In genomic region chr1:85580046-85580411, GRCh38 we compare ENCODE assay signal across 8 cellular contexts. TPM values are rescaled to one million over a fixed set of nuclear protein-coding genes. Genes with fewer than 3 reads are reported as not detected.
A peak's percentile ranks its signal among the peaks of the same experiment; 100 is the strongest.
DNase-seq lines count a peak whose midpoint lies in the region; TF ChIP-seq lines count a peak whose summit lies in the region.

No MANE protein-coding gene starts in this region.

- TF ChIP-seq RAD21 in neural cell (conservative IDR thresholded peaks at IDR 0.05) = no peak

- no peak for TF ChIP-seq EP300 in neural cell (conservative IDR thresholded peaks at IDR 0.05; ENCODE audit: poor library complexity, severe bottlenecking)

- peaks cover 60% of the 10 kb centered on the region for H3K27me3 Mint-ChIP-seq in endodermal cell (ENCODE audit: insufficient read depth)

- TF ChIP-seq CTCF in endodermal cell (conservative IDR thresholded peaks at IDR 0.05) (no peak), neural cell (IDR thresholded peaks at IDR 0.05; ENCODE audit: poor library complexity, severe bottlenecking) (no peak)

- 1 to 2% methylated on average over 9 to 11 of the region's 11 CpGs for WGBS in endodermal cell (ENCODE audit: insufficient coverage in 1 of 2, insufficient read length in 1 of 2), 2 experiments

- H3F3A ChIP-seq in neural cell (ENCODE audit: insufficient read depth, low read length, poor library complexity, severe bottlenecking) = no peaks in the 10 kb centered on the region

- H3K9me3 ChIP-seq in endodermal cell (ENCODE audit: control insufficient read depth, low read length) (no peaks in the 10 kb centered on the region), neural cell (ENCODE audit: low read length) (no peaks in the 10 kb centered on the region)

- peaks cover 63% of the 10 kb centered on the region for H3K4me1 Mint-ChIP-seq in endodermal cell

- H3K9ac ChIP-seq in endodermal cell (ENCODE audit: extremely low read depth, low read length, poor library complexity, severe bottlenecking) = peak overlapping the region; percentile 100
- H3K9ac ChIP-seq in neural cell (ENCODE audit: low read length) = peak overlapping the region; percentile 68

- H3K27ac ChIP-seq in endodermal cell (ENCODE audit: low read depth, low read length) (peak overlapping the region; percentile 97), neural cell (ENCODE audit: low read length) (no peak overlapping the region)

- H3K4me3 Mint-ChIP-seq in endodermal cell = peak overlapping the region; percentile 94

- peak overlapping the region; percentile 96 for H3K4me2 ChIP-seq in neural cell (ENCODE audit: low read length)

- no peaks in the 10 kb centered on the region for H3K9me3 Mint-ChIP-seq in endodermal cell

- H4K20me1 ChIP-seq in neural cell (ENCODE audit: insufficient read depth) = no peaks in the 10 kb centered on the region

- H3K9me2 ChIP-seq in neural cell (ENCODE audit: insufficient read depth, low read length) = no peaks in the 10 kb centered on the region

- peak overlapping the region; percentile 99 for H3K27ac Mint-ChIP-seq in endodermal cell

- peaks cover 6% of the 10 kb centered on the region for H3K4me1 ChIP-seq in endodermal cell (ENCODE audit: control insufficient read depth, insufficient read depth, low read length)

- H3K36me3 Mint-ChIP-seq in endodermal cell (ENCODE audit: low read depth) = peaks cover 21% of the 10 kb centered on the region

- peaks cover 19% of the 10 kb centered on the region for H3K36me3 ChIP-seq in endodermal cell (ENCODE audit: control insufficient read depth, insufficient read depth, low read length)
- no peaks in the 10 kb centered on the region for H3K36me3 ChIP-seq in neural cell (ENCODE audit: insufficient read depth, low read length)

- peaks cover 35% of the 10 kb centered on the region for H3K79me2 ChIP-seq in neural cell (replicated peaks; ENCODE audit: insufficient read depth, low read length)

- H2AFZ ChIP-seq in neural cell (ENCODE audit: low read depth, low read length) = peak overlapping the region; percentile 77

- peak overlapping the region; percentile 82 for H3K4me3 ChIP-seq in endodermal cell (ENCODE audit: low read length)
- peak overlapping the region; percentile 83 for H3K4me3 ChIP-seq in neural cell (ENCODE audit: low read length)

- H3K27me3 ChIP-seq in endodermal cell (ENCODE audit: control insufficient read depth, insufficient read depth, low read length, poor library complexity, severe bottlenecking) (peaks cover 18% of the 10 kb centered on the region), neural cell (ENCODE audit: insufficient read depth, low read depth, low read length) (peaks cover 53% of the 10 kb centered on the region)

- DNase-seq in Daoy (ENCODE audit: low read depth) (peak; percentile 84), NCI-H748 treated with DMSO at 0.1 percent for 48 hours (lab: John Stamatoyannopoulos, UW) (peak; percentile 4), endodermal cell (no peak), SHP77 (lab: John Stamatoyannopoulos, UW) (no peak), NCI-H345 (lab: John Stamatoyannopoulos, UW) (no peak)
- no peak for DNase-seq in activated effector memory CD4-positive, alpha-beta T cell treated with anti-CD3 and anti-CD28 coated beads, Interleukin-2, amount 50 U/mL, for 16 hours
- no peak for DNase-seq in activated CD8-positive, alpha-beta memory T cell treated with anti-CD3 and anti-CD28 coated beads, Interleukin-2, amount 50 U/mL, for 48 hours

TF ChIP-seq in neural cell, 6 proteins besides CTCF, POLR2A, EP300 and RAD21:
- TF ChIP-seq POLR2AphosphoS5 (IDR thresholded peaks at IDR 0.05) (no peak), SMC3 (conservative IDR thresholded peaks at IDR 0.05; ENCODE audit: poor library complexity) (no peak), EZH2 (IDR thresholded peaks at IDR 0.05; ENCODE audit: borderline replicate concordance, insufficient read depth, low read length, poor library complexity, severe bottlenecking) (no peak), MXI1 (conservative IDR thresholded peaks at IDR 0.05; ENCODE audit: poor library complexity, severe bottlenecking) (no peak), TAF1 (IDR thresholded peaks at IDR 0.05; ENCODE audit: low read depth) (no peak), REST (IDR thresholded peaks at IDR 0.05; ENCODE audit: borderline replicate concordance) (no peak)

RNA-seq across cellular contexts. Expression of gene CCN1, which starts 0.5 kb away (rescaled TPM):
- 33.7 and 40.9 TPM in 2 replicates for total RNA-seq in Daoy (2014; rRNA removed; shearing (Covaris generic))
- 10 to 100 TPM; 49.5 to 53.1 TPM for total RNA-seq in endodermal cell
- 40.4 TPM for polyA plus RNA-seq in endodermal cell (2013, experiment 1 of 2)
- polyA plus RNA-seq in endodermal cell (2013, experiment 2 of 2) = 51.5 TPM
- 1.4 and 1.5 TPM in 2 replicates for polyA plus RNA-seq in neural cell
- polyA minus RNA-seq in neural cell = 1.2 and 2.8 TPM in 2 replicates

Comparison
In these comparisons a context has a peak if more than half of its experiments do, and no peak if none do; other contexts are left out.
1. DNase-seq: peak in Daoy (single experiment) and NCI-H748 treated with DMSO at 0.1 percent for 48 hours (single experiment); none in endodermal cell (single experiment), activated effector memory CD4-positive, alpha-beta T cell treated with anti-CD3 and anti-CD28 coated beads, Interleukin-2, amount 50 U/mL, for 16 hours (single experiment), activated CD8-positive, alpha-beta memory T cell treated with anti-CD3 and anti-CD28 coated beads, Interleukin-2, amount 50 U/mL, for 48 hours (single experiment), SHP77 (0 of 2) and NCI-H345 (single experiment).